Comparison of ENCODE assay signal across 16 cellular contexts in the genomic region with DNA sequence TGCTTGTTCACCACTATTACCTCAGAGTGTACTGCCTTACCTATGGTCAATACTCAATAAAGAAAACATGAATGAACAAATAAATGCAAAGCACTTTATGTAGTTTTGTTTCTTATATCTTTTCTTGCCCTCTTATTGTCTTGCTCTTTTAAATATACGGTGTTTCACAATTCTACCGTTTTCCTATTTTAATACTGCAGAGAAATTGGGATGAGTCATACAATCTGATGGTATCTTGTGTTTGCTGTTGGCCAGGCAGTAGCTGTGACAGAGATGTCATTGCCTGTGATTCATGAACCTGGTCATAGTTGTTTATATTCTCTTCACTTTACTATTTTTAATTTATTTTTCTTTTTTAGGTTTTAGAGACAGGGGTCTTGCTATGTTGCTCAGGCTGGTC. TPM values are rescaled to one million over a fixed set of nuclear protein-coding genes. Genes with fewer than 3 reads are reported as not detected.
DNase-seq lines count a peak whose midpoint lies in the region; FAIRE-seq and TF ChIP-seq lines count a peak whose summit lies in the region.
"Had no signal": no experiment of that assay in that cellular context is flagged by ENCODE, and none has a peak within 500 bp of the region (broad histone marks: within the 10 kb centered on the region; RNA-seq: fewer than 3 reads in every experiment).

No MANE protein-coding gene starts in this region.

- no peaks in the 10 kb centered on the region for H4K20me1 ChIP-seq in GM23248 (ENCODE audit: insufficient read depth)

- no peak overlapping the region for H3K4me3 ChIP-seq in GM23248
- no peak overlapping the region for H3K4me3 ChIP-seq in choroid plexus epithelial cell (ENCODE audit: low read depth, low read length)
- no peak overlapping the region for H3K4me3 ChIP-seq in colonic mucosa

- WGBS in GM23248 (ENCODE audit: low coverage in 1 of 2, low lambda C conversion rate in 2 of 2, missing lambda C conversion rate in 2 of 2), 2 experiments = 23 to 28% methylated on average over 2 of the region's 2 CpGs

- in situ Hi-C loops in GM23248 (cut with MboI) = loop anchor here (5.0 kb wide), 1 partner anchor 271 kb away; no protein-coding TSS in a partner anchor

- intact Hi-C loops in colonic mucosa (cut with DNase I) = loop anchor here (5.0 kb wide), 3 partner anchors 86 to 271 kb away; no protein-coding TSS in a partner anchor

- H2AFZ ChIP-seq in GM23248 = no peak overlapping the region
- H2AFZ ChIP-seq: parathyroid adenoma had no signal

- H3F3A ChIP-seq in GM23248 (ENCODE audit: insufficient read depth) = peaks cover 4% of the 10 kb centered on the region; the same call in 1 of the 2 replicates

- H3K4me2 ChIP-seq in GM23248 (ENCODE audit: unreplicated experiment) = peak overlapping the region; percentile 31

- FAIRE-seq in RCC 7860 (lab: Jason Lieb, UNC) = peak; percentile 81

- H3K9me2 ChIP-seq in GM23248 (ENCODE audit: insufficient read depth) = no peaks in the 10 kb centered on the region

- H3K9me3 ChIP-seq in GM23248 (ENCODE audit: low read depth) (no peaks in the 10 kb centered on the region), colonic mucosa (no peaks in the 10 kb centered on the region)

- H3K4me1 ChIP-seq in GM23248 (ENCODE audit: insufficient read depth) (peaks cover 16% of the 10 kb centered on the region), colonic mucosa (no peaks in the 10 kb centered on the region)
- H3K4me1 ChIP-seq: parathyroid adenoma had no signal

- H3K36me3 ChIP-seq in GM23248 (ENCODE audit: low read depth) (no peaks in the 10 kb centered on the region), colonic mucosa (no peaks in the 10 kb centered on the region)

- peak; percentile 84 for DNase-seq in GM23248
- DNase-seq in RCC 7860 (ENCODE audit: low spot score) = peak; percentile 76
- DNase-seq in choroid plexus epithelial cell (ENCODE audit: low read depth) = peak; percentile 39
- peak; percentile 34 for DNase-seq in renal cortical epithelial cell (ENCODE audit: low read depth)
- DNase-seq in germinal center (ENCODE audit: low spot score) = no peak
- no peak for DNase-seq in stimulated activated naive CD4-positive, alpha-beta T cell (lab: John Stamatoyannopoulos, UW)
- DNase-seq in colonic mucosa = no peak
- DNase-seq: activated CD8-positive, alpha-beta T cell treated with anti-CD3 and anti-CD28 coated beads for 36 hours; activated naive CD4-positive, alpha-beta T cell treated with anti-CD3 and anti-CD28 coated beads, Interleukin-2, amount 10 ng/mL, durations not matched to agents 7 days and 5 days; DMS153; NCI-H1092 treated with DMSO at 0.1 percent for 48 hours; NCI-H524 treated with DMSO at 0.1 percent for 48 hours; stimulated activated CD4-positive, alpha-beta T cell treated with anti-CD3 and anti-CD28 coated beads, Interleukin-4, amount 100 ng/mL, for 1 hour; stimulated activated naive CD8-positive, alpha-beta T cell treated with anti-CD3 and anti-CD28 coated beads, Interleukin-15, amount 100 ng/mL, for 72 hours; SW 1271 had no signal

- no peak for TF ChIP-seq CTCF in choroid plexus epithelial cell (conservative IDR thresholded peaks at IDR 0.05; ENCODE audit: low read depth, low read length)
- no peak for TF ChIP-seq CTCF in colonic mucosa (IDR thresholded peaks at IDR 0.05)

- no peaks in the 10 kb centered on the region for H3K27me3 ChIP-seq in GM23248 (replicated peaks; ENCODE audit: insufficient read depth)
- H3K27me3 ChIP-seq in colonic mucosa = no peaks in the 10 kb centered on the region

- peaks cover 15% of the 10 kb centered on the region; the same call in 1 of the 2 replicates for H3K79me2 ChIP-seq in GM23248 (ENCODE audit: insufficient read depth)
- H3K79me2 ChIP-seq: parathyroid adenoma had no signal

- H3K9ac ChIP-seq in GM23248 (no peak overlapping the region), colonic mucosa (ENCODE audit: low read depth in 2 of 2, low read length in 2 of 2) (no peak overlapping the region)
- H3K9ac ChIP-seq: parathyroid adenoma had no signal

- H3K27ac ChIP-seq in GM23248 = 0 out of 2 replicates have a peak overlapping the region, but pooled peaks have one; percentile 38
- no peak overlapping the region for H3K27ac ChIP-seq in colonic mucosa
- H3K27ac ChIP-seq: parathyroid adenoma had no signal

RNA-seq across cellular contexts. Expression of a gene that starts 48.3 kb away (rescaled TPM):
- 167 and 176 TPM in 2 replicates for total RNA-seq in GM23248 (2014; rRNA removed; shearing (Covaris generic))
- 190 and 194 TPM in 2 replicates for polyA plus RNA-seq in GM23248 (2016; fragmentation: Nextera tagmentation; extraction: Ambion mirVana)
- total RNA-seq in renal cortical epithelial cell (144 and 170 TPM in 2 replicates), colonic mucosa (100 to 1,000 TPM; 113 to 153 TPM)

RNA-seq across cellular contexts. Expression of a gene that starts 48.6 kb away (rescaled TPM):
- 125 and 140 TPM in 2 replicates for total RNA-seq in GM23248 (2014; rRNA removed; shearing (Covaris generic))
- polyA plus RNA-seq in GM23248 (2016; fragmentation: Nextera tagmentation; extraction: Ambion mirVana) = 47.6 and 55.0 TPM in 2 replicates
- total RNA-seq in renal cortical epithelial cell (148 and 187 TPM in 2 replicates), colonic mucosa (10 to 100 TPM; 77.2 to 81.9 TPM)

Comparison
In these comparisons a context has a peak if more than half of its experiments do, and no peak if none do; other contexts are left out.
1. DNase-seq: peak in GM23248 (single experiment), RCC 7860 (single experiment), choroid plexus epithelial cell (single experiment) and renal cortical epithelial cell (single experiment); none in germinal center (single experiment), stimulated activated naive CD4-positive, alpha-beta T cell (0 of 6) and colonic mucosa (single experiment).